In genomic region chrX:110421499-110422455, GRCh38 we compare ENCODE assay signal across 21 cellular contexts.
DNase-seq lines count a peak whose midpoint lies in the region; TF ChIP-seq lines count a peak whose summit lies in the region.
"Had no signal": no experiment of that assay in that cellular context is flagged by ENCODE, and none has a peak within 500 bp of the region (broad histone marks: within the 10 kb centered on the region; RNA-seq: fewer than 3 reads in every experiment).

No MANE protein-coding gene starts in this region.

- DNase-seq in NCI-H345 (lab: John Stamatoyannopoulos, UW): peak; percentile 19
- DNase-seq in NCI-H345 treated with DMSO at 0.1 percent for 48 hours (lab: John Stamatoyannopoulos, UW; ENCODE audit: unreplicated experiment): no peak
- peak; percentile 86 for DNase-seq in NCI-H2029 treated with DMSO at 0.1 percent for 48 hours (lab: John Stamatoyannopoulos, UW)
- peak; percentile 79 for DNase-seq in MCF 10A (ENCODE audit: unreplicated experiment)
- no peak for DNase-seq in mesothelial cell of epicardium (ENCODE audit: low spot score in 2 of 2, unreplicated experiment in 2 of 2)
- no peak for DNase-seq in Caco-2
- DNase-seq in RKO (ENCODE audit: low spot score): no peak
- no peak for DNase-seq in vagina (ENCODE audit: extremely low spot score in 2 of 2)
- DNase-seq: activated CD4-positive, alpha-beta T cell treated with anti-CD3 and anti-CD28 coated beads, Interleukin-2, amount 50 U/mL, for 1 hour; AML-193; aorta; endodermal cell; NCI-H1048; NCI-H774; ovary; stimulated activated CD8-positive, alpha-beta memory T cell treated with anti-CD3 and anti-CD28 coated beads, Interleukin-4, amount 100 ng/mL, for 48 hours had no signal

- H3K9me3 ChIP-seq in Caco-2: no peaks in the 10 kb centered on the region
- no peaks in the 10 kb centered on the region for H3K9me3 ChIP-seq in vagina
- H3K9me3 ChIP-seq: ovary, upper lobe of left lung had no signal

- H3K27me3 ChIP-seq in Caco-2 (replicated peaks; ENCODE audit: control insufficient read depth, insufficient read depth, low read length) (no peaks in the 10 kb centered on the region), vagina (no peaks in the 10 kb centered on the region)
- H3K27me3 ChIP-seq: ovary, upper lobe of left lung had no signal

- CTCF ChIA-PET in MCF 10A (lab: Yijun Ruan, JAX) (interaction anchor here (0.6 to 1.0 kb wide), 2 partner anchors 9 to 13 kb away, joined by 3 read pairs; no protein-coding TSS in a partner anchor), Caco-2 (lab: Charles Lee) (no interaction called here)

- no TSS peak for BruUV-seq in MCF 10A (replicated peaks; lab: Mats Ljungman, UMichigan)
- BruUV-seq in Caco-2 (replicated peaks; lab: Mats Ljungman, UMichigan): no TSS peak

- H3K4me1 ChIP-seq in Caco-2 (no peaks in the 10 kb centered on the region), vagina (no peaks in the 10 kb centered on the region)

- no peak overlapping the region for H3K27ac Mint-ChIP-seq in MCF 10A (ENCODE audit: low read depth, unreplicated experiment)
- peak overlapping the region; percentile 75 for H3K27ac Mint-ChIP-seq in mesothelial cell of epicardium
- H3K27ac Mint-ChIP-seq in Caco-2 (ENCODE audit: unreplicated experiment): no peak overlapping the region
- H3K27ac Mint-ChIP-seq: activated naive CD4-positive, alpha-beta T cell treated with anti-CD3 and anti-CD28 coated beads, Interleukin-2, amount 50 U/mL, for 24 hours; endodermal cell; natural killer cell treated with Interleukin-12 subunit alpha and Interleukin-12 subunit beta and Interleukin-15 and Interleukin-18, amount 100 ng/mL, for 72 hours; T-helper 2 cell treated with Interferon-gamma antibody and Interleukin-4, amounts not matched to agents 5 μg/mL and 100 μg/mL, for 36 hours had no signal

- peaks cover 96% of the 10 kb centered on the region for H3K27me3 Mint-ChIP-seq in MCF 10A (ENCODE audit: insufficient read depth, unreplicated experiment)
- no peaks in the 10 kb centered on the region for H3K27me3 Mint-ChIP-seq in mesothelial cell of epicardium (ENCODE audit: low read depth)
- H3K27me3 Mint-ChIP-seq in Caco-2 (ENCODE audit: insufficient read depth, unreplicated experiment): no peaks in the 10 kb centered on the region
- H3K27me3 Mint-ChIP-seq: activated naive CD4-positive, alpha-beta T cell treated with anti-CD3 and anti-CD28 coated beads, Interleukin-2, amount 50 U/mL, for 24 hours had no signal

- intact Hi-C loops in MCF 10A (cut with micrococcal nuclease): no loop called here
- intact Hi-C loops in Caco-2 (cut with micrococcal nuclease; ENCODE audit: unreplicated experiment): no loop called here
- intact Hi-C loops in vagina (cut with DNase I): no loop called here

- POLR2A ChIA-PET in MCF 10A (lab: Yijun Ruan, JAX) (interaction anchor here (0.5 to 1.3 kb wide), 2 partner anchors 24 to 103 kb away, joined by 3 to 4 read pairs; no protein-coding TSS in a partner anchor), Caco-2 (lab: Charles Lee) (no interaction called here)

- TF ChIP-seq CTCF in MCF 10A (IDR thresholded peaks at IDR 0.05; ENCODE audit: unreplicated experiment) (no peak), mesothelial cell of epicardium (IDR thresholded peaks at IDR 0.05; ENCODE audit: unreplicated experiment) (no peak), Caco-2 (IDR thresholded peaks at IDR 0.05; ENCODE audit: insufficient read depth in 1 of 2, low read depth in 1 of 2, low read length in 1 of 2, severe bottlenecking in 1 of 2, unreplicated experiment in 1 of 2) (no peak), vagina (IDR thresholded peaks at IDR 0.05) (no peak)

- H3K4me3 Mint-ChIP-seq in MCF 10A (ENCODE audit: unreplicated experiment): no peak overlapping the region
- no peak overlapping the region for H3K4me3 Mint-ChIP-seq in mesothelial cell of epicardium
- H3K4me3 Mint-ChIP-seq in Caco-2 (ENCODE audit: unreplicated experiment): no peak overlapping the region
- H3K4me3 Mint-ChIP-seq: activated naive CD4-positive, alpha-beta T cell treated with anti-CD3 and anti-CD28 coated beads, Interleukin-2, amount 50 U/mL, for 24 hours; endodermal cell; natural killer cell treated with Interleukin-12 subunit alpha and Interleukin-12 subunit beta and Interleukin-15 and Interleukin-18, amount 100 ng/mL, for 72 hours; T-helper 2 cell treated with Interferon-gamma antibody and Interleukin-4, amounts not matched to agents 5 μg/mL and 100 μg/mL, for 36 hours had no signal

- no peak overlapping the region for H3K4me3 ChIP-seq in Caco-2 (ENCODE audit: low read depth, low read length)
- H3K4me3 ChIP-seq in vagina: no peak overlapping the region
- H3K4me3 ChIP-seq: ovary, PC-9, upper lobe of left lung had no signal

- no peaks in the 10 kb centered on the region for H3K36me3 ChIP-seq in Caco-2 (ENCODE audit: control insufficient read depth, insufficient read depth, low read length)
- no peaks in the 10 kb centered on the region for H3K36me3 ChIP-seq in vagina
- H3K36me3 ChIP-seq: ovary, upper lobe of left lung had no signal

- no peak for TF ChIP-seq POLR2A in vagina (IDR thresholded peaks at IDR 0.05)

- H3K9me3 Mint-ChIP-seq in MCF 10A (ENCODE audit: unreplicated experiment) (no peaks in the 10 kb centered on the region), mesothelial cell of epicardium (no peaks in the 10 kb centered on the region), Caco-2 (ENCODE audit: unreplicated experiment) (no peaks in the 10 kb centered on the region)
- H3K9me3 Mint-ChIP-seq: activated naive CD4-positive, alpha-beta T cell treated with anti-CD3 and anti-CD28 coated beads, Interleukin-2, amount 50 U/mL, for 24 hours; endodermal cell; natural killer cell treated with Interleukin-12 subunit alpha and Interleukin-12 subunit beta and Interleukin-15 and Interleukin-18, amount 100 ng/mL, for 72 hours; T-helper 2 cell treated with Interferon-gamma antibody and Interleukin-4, amounts not matched to agents 5 μg/mL and 100 μg/mL, for 36 hours had no signal

- H3K4me1 Mint-ChIP-seq in MCF 10A (ENCODE audit: insufficient read depth, unreplicated experiment) (no peaks in the 10 kb centered on the region), mesothelial cell of epicardium (peaks cover 82% of the 10 kb centered on the region), Caco-2 (ENCODE audit: low read depth, unreplicated experiment) (no peaks in the 10 kb centered on the region)
- H3K4me1 Mint-ChIP-seq: activated naive CD4-positive, alpha-beta T cell treated with anti-CD3 and anti-CD28 coated beads, Interleukin-2, amount 50 U/mL, for 24 hours had no signal

- H3K36me3 Mint-ChIP-seq in MCF 10A (ENCODE audit: insufficient read depth, unreplicated experiment) (no peaks in the 10 kb centered on the region), mesothelial cell of epicardium (no peaks in the 10 kb centered on the region), Caco-2 (ENCODE audit: insufficient read depth, unreplicated experiment) (no peaks in the 10 kb centered on the region)
- H3K36me3 Mint-ChIP-seq: activated naive CD4-positive, alpha-beta T cell treated with anti-CD3 and anti-CD28 coated beads, Interleukin-2, amount 50 U/mL, for 24 hours; natural killer cell treated with Interleukin-12 subunit alpha and Interleukin-12 subunit beta and Interleukin-15 and Interleukin-18, amount 100 ng/mL, for 72 hours had no signal

- no peak overlapping the region for H3K27ac ChIP-seq in vagina
- H3K27ac ChIP-seq: ovary, PC-9, upper lobe of left lung had no signal

Comparison
In these comparisons a context has a peak if more than half of its experiments do, and no peak if none do; other contexts are left out.
1. DNase-seq: peak in NCI-H345 (single experiment), NCI-H2029 treated with DMSO at 0.1 percent for 48 hours (single experiment) and MCF 10A (single experiment); none in NCI-H345 treated with DMSO at 0.1 percent for 48 hours (single experiment), mesothelial cell of epicardium (0 of 2), Caco-2 (0 of 2), RKO (single experiment) and vagina (0 of 2).